8 cellular contexts compared by ENCODE assay signal in the genomic region with DNA sequence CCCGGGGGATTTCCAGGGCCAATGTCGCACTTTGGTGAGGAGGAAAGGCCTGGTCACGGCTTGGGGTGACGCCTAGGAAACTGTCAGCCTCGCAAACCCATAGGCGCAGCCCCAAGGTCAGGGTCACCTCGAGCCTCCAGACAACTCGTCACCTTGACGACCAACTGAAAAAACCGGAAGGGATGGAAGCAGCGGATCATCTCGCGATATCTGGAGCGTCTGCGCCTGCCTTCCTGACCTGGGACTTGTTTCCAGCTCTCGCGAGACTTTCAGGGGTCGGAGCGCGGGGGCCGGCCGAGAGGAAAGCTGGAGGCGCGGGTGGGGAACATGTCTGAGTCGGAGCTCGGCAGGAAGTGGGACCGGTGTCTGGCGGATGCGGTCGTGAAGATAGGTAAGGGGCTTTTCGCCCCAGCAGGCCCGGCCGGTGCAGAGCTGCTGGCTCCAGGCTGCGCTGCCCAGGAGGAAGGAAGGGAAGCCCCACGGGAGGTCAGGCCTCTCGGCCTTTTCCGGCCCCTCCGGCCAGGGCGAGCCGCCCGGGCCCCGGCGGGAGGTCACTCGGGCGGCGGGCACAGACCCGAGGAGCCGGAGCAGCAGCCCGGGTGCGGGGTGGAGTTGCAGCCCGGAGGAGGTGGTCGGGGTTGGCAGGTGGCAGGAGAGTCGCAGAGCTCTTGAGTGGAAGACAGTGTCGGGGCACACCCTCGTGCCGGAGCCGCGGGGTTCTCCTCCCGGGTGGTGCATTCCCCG. TPM values are rescaled to one million over a fixed set of nuclear protein-coding genes. Genes with fewer than 3 reads are reported as not detected.
A peak's percentile ranks its signal among the peaks of the same experiment; 100 is the strongest.
DNase-seq lines count a peak whose midpoint lies in the region; ATAC-seq and TF ChIP-seq lines count a peak whose summit lies in the region.

No MANE protein-coding gene starts in this region.

- H3K9ac ChIP-seq in rectal smooth muscle tissue (ENCODE audit: low read length): peak overlapping the region; percentile 95

- H3K36me3 ChIP-seq in hepatocyte (replicated peaks; ENCODE audit: insufficient read depth, low read depth): no peaks in the 10 kb centered on the region
- no peaks in the 10 kb centered on the region for H3K36me3 ChIP-seq in rectal smooth muscle tissue (ENCODE audit: control insufficient read depth, insufficient read depth, low read length)
- no peaks in the 10 kb centered on the region for H3K36me3 ChIP-seq in aorta (ENCODE audit: control insufficient read depth in 1 of 2, insufficient read depth in 2 of 2, low read length in 1 of 2)

- peak overlapping the region; percentile 79 for H3K4me2 ChIP-seq in hepatocyte

- WGBS in hepatocyte (ENCODE audit: low lambda C conversion rate, missing lambda C conversion rate): under 1% methylated on average over 56 of the region's 60 CpGs
- WGBS in aorta, 2 donors: 0 to 1% methylated on average over 51 to 60 of the region's 60 CpGs

- H3K27ac ChIP-seq in hepatocyte (peak overlapping the region; percentile 96), rectal smooth muscle tissue (ENCODE audit: low read depth, low read length) (peak overlapping the region; percentile 96), aorta (ENCODE audit: low read depth in 1 of 2, low read length in 2 of 2) (peak overlapping the region; percentile 49 to 79)

- intact Hi-C loops in aorta (cut with DNase I): loop anchor here (1.0 to 10.0 kb wide), 4 partner anchors 47 to 212 kb away; a partner anchor contains a TSS

- H3K79me2 ChIP-seq in hepatocyte: peaks cover 46% of the 10 kb centered on the region

- H3K4me3 ChIP-seq in hepatocyte: peak overlapping the region; percentile 82
- peak overlapping the region; percentile 92 for H3K4me3 ChIP-seq in rectal smooth muscle tissue (ENCODE audit: low read length)
- H3K4me3 ChIP-seq in aorta (ENCODE audit: low read length in 2 of 2): peak overlapping the region; percentile 64 to 80

- DNase-seq in NCI-H2029 treated with DMSO at 0.1 percent for 48 hours (lab: John Stamatoyannopoulos, UW) (peak; percentile 92), T1000 (lab: John Stamatoyannopoulos, UW) (peak; percentile 97), astrocyte of the hippocampus (ENCODE audit: low read depth, low spot score) (peak; percentile 99), hepatocyte (ENCODE audit: low spot score) (peak; percentile 99), aorta (peak; percentile 98)

- TF ChIP-seq CTCF in hepatocyte (IDR thresholded peaks at IDR 0.05; ENCODE audit: poor library complexity): no peak

- H3K4me1 ChIP-seq in hepatocyte (ENCODE audit: insufficient read depth): peaks cover 11% of the 10 kb centered on the region
- peaks cover 13% of the 10 kb centered on the region for H3K4me1 ChIP-seq in rectal smooth muscle tissue (ENCODE audit: control insufficient read depth, insufficient read depth, low read length)
- H3K4me1 ChIP-seq in aorta (ENCODE audit: control insufficient read depth in 1 of 2, insufficient read depth in 2 of 2, low read length in 2 of 2): peaks cover 0 to 13% of the 10 kb centered on the region in 2 donors

- H4K20me1 ChIP-seq in hepatocyte (ENCODE audit: insufficient read depth, poor library complexity, severe bottlenecking): peaks cover 19% of the 10 kb centered on the region

- ATAC-seq in GM18511 (IDR thresholded peaks at IDR 0.05; ENCODE audit: unreplicated experiment): peak; percentile 86
- ATAC-seq in HG03025 (IDR thresholded peaks at IDR 0.05; ENCODE audit: low FRiP score, unreplicated experiment): peak; percentile 65
- ATAC-seq in aorta (ENCODE audit: low FRiP score): peak; percentile 98

- H3K9me3 ChIP-seq in hepatocyte (ENCODE audit: low read depth) (no peaks in the 10 kb centered on the region), aorta (ENCODE audit: control insufficient read depth, low read length) (no peaks in the 10 kb centered on the region)

- H3K9me2 ChIP-seq in hepatocyte (replicated peaks; ENCODE audit: insufficient read depth): no peaks in the 10 kb centered on the region

- H2AFZ ChIP-seq in hepatocyte: peak overlapping the region; percentile 77

- no peaks in the 10 kb centered on the region for H3K27me3 ChIP-seq in hepatocyte
- H3K27me3 ChIP-seq in rectal smooth muscle tissue (ENCODE audit: control insufficient read depth, insufficient read depth, low read length): no peaks in the 10 kb centered on the region
- H3K27me3 ChIP-seq in aorta (ENCODE audit: control insufficient read depth in 1 of 2, insufficient read depth in 2 of 2, low read length in 1 of 2): no peaks in the 10 kb centered on the region

RNA-seq across cellular contexts. Expression of a gene that starts 47.2 kb away (rescaled TPM):
- total RNA-seq in hepatocyte (16.5 and 22.3 TPM in 2 replicates), aorta (100 to 1,000 TPM; 134 to 188 TPM)
- polyA plus RNA-seq in hepatocyte (41.3 and 46.9 TPM in 2 replicates), aorta (100 to 1,000 TPM; 133 to 166 TPM)

Comparison
In these comparisons a context has a peak if more than half of its experiments do, and no peak if none do; other contexts are left out.
1. Peak in every context shown above with its lines: DNase-seq, ATAC-seq, H3K4me3 ChIP-seq and H3K27ac ChIP-seq.